Comparison of ENCODE assay signal across 17 cellular contexts in the genomic region with DNA sequence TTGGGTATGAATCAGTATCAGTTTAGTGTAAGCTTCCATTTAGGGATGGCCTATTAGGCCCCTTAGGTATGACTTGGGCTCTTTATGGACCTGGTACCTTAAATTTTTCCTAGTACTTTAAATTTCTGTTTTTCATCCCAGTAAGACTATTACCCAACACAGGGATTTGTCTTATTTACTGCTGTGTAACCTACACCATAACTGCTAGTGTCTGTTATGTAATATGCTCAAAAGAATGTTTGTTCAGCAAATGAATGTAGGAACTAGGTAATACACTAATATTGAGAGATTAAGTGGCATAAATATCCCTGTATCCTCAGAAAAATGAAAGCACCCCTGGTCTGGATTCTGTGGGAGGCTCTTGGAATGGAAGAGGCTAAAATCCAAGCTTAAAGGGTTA.
"Had no signal": no experiment of that assay in that cellular context is flagged by ENCODE, and none has a peak within 500 bp of the region (broad histone marks: within the 10 kb centered on the region; RNA-seq: fewer than 3 reads in every experiment).

No MANE protein-coding gene starts in this region.

- H3K4me3 ChIP-seq: dorsolateral prefrontal cortex, hepatocyte, lower lobe of right lung, suprapubic skin, thyroid gland had no signal

- H3K27me3 Mint-ChIP-seq: type B pancreatic cell had no signal

- DNase-seq: cortex of kidney; dorsolateral prefrontal cortex; effector CD8-positive, alpha-beta T cell; lower lobe of right lung; natural killer cell; posterior cingulate gyrus; stimulated activated CD4-positive, alpha-beta T cell treated with anti-CD3 and anti-CD28 coated beads, Interleukin-4, amount 100 ng/mL, for 1 hour; stimulated activated CD8-positive, alpha-beta memory T cell treated with anti-CD3 and anti-CD28 coated beads, Interleukin-4, amount 100 ng/mL, for 48 hours; stimulated activated naive CD8-positive, alpha-beta T cell treated with anti-CD3 and anti-CD28 coated beads, Interleukin-15, Interleukin-2, amounts not matched to agents 100 U/mL and 50 U/mL, for 24 hours; thyroid gland had no signal

- H3K4me3 Mint-ChIP-seq: memory B cell; mesothelial cell of epicardium; natural killer cell; neural crest cell; stimulated activated effector memory CD8-positive, alpha-beta T cell treated with anti-CD3 and anti-CD28 coated beads, Interleukin-12 subunit alpha, Interleukin-12 subunit beta, amount 100 ng/mL, for 72 hours; type B pancreatic cell had no signal

- H3K9me3 ChIP-seq: lower lobe of right lung, suprapubic skin, thyroid gland had no signal

- H3K27ac ChIP-seq: hepatocyte, lower lobe of right lung, suprapubic skin, thyroid gland had no signal

- H3K27ac Mint-ChIP-seq: memory B cell; mesothelial cell of epicardium; natural killer cell; stimulated activated effector memory CD8-positive, alpha-beta T cell treated with anti-CD3 and anti-CD28 coated beads, Interleukin-12 subunit alpha, Interleukin-12 subunit beta, amount 100 ng/mL, for 72 hours; type B pancreatic cell had no signal

- H3K4me1 Mint-ChIP-seq: memory B cell; natural killer cell; neural crest cell; stimulated activated effector memory CD8-positive, alpha-beta T cell treated with anti-CD3 and anti-CD28 coated beads, Interleukin-12 subunit alpha, Interleukin-12 subunit beta, amount 100 ng/mL, for 72 hours had no signal

- ATAC-seq: lower lobe of right lung; natural killer cell; stimulated activated effector memory CD8-positive, alpha-beta T cell treated with anti-CD3 and anti-CD28 coated beads, Interleukin-12 subunit alpha, Interleukin-12 subunit beta, amount 100 ng/mL, for 72 hours; stimulated activated naive CD8-positive, alpha-beta T cell treated with anti-CD3 and anti-CD28 coated beads, Interleukin-15, Interleukin-2, amounts not matched to agents 100 U/mL and 50 U/mL, for 24 hours had no signal

- H3K27me3 ChIP-seq: dorsolateral prefrontal cortex, hepatocyte, suprapubic skin, thyroid gland had no signal

- H3K36me3 ChIP-seq: lower lobe of right lung, thyroid gland had no signal

- H3K4me1 ChIP-seq: lower lobe of right lung, suprapubic skin, thyroid gland had no signal

- H3K36me3 Mint-ChIP-seq: memory B cell; natural killer cell; stimulated activated effector memory CD8-positive, alpha-beta T cell treated with anti-CD3 and anti-CD28 coated beads, Interleukin-12 subunit alpha, Interleukin-12 subunit beta, amount 100 ng/mL, for 72 hours had no signal

- H3K9me3 Mint-ChIP-seq: memory B cell; mesothelial cell of epicardium; natural killer cell; neural crest cell; stimulated activated effector memory CD8-positive, alpha-beta T cell treated with anti-CD3 and anti-CD28 coated beads, Interleukin-12 subunit alpha, Interleukin-12 subunit beta, amount 100 ng/mL, for 72 hours had no signal
